ENCODE assay signal across 1 cellular context in genomic region chr13:87810920-87811344, GRCh38.
TF ChIP-seq lines count a peak whose summit lies in the region.

No MANE protein-coding gene starts in this region.

TF ChIP-seq in HepG2, 621 proteins besides CTCF, POLR2A, EP300 and RAD21:
- no peak for TF ChIP-seq KLF9 (CRISPR knock-in tag; IDR thresholded peaks at IDR 0.05; ENCODE audit: low read depth)
- no peak for TF ChIP-seq ZNF616 (CRISPR knock-in tag; IDR thresholded peaks at IDR 0.05; ENCODE audit: low read depth)
- TF ChIP-seq PATZ1 (CRISPR knock-in tag; IDR thresholded peaks at IDR 0.05) = no peak
- no peak for TF ChIP-seq ZNF362 (CRISPR knock-in tag; IDR thresholded peaks at IDR 0.05; ENCODE audit: borderline replicate concordance)
- no peak for TF ChIP-seq ZBED4 (CRISPR knock-in tag; IDR thresholded peaks at IDR 0.05; ENCODE audit: borderline replicate concordance)
- no peak for TF ChIP-seq ZGPAT (CRISPR knock-in tag; IDR thresholded peaks at IDR 0.05)
- TF ChIP-seq CEBPG (CRISPR knock-in tag; IDR thresholded peaks at IDR 0.05) = no peak
- TF ChIP-seq ZNF558 (CRISPR knock-in tag; IDR thresholded peaks at IDR 0.05; ENCODE audit: borderline replicate concordance) = no peak
